ENCODE assay signal across 11 cellular contexts in the genomic region with DNA sequence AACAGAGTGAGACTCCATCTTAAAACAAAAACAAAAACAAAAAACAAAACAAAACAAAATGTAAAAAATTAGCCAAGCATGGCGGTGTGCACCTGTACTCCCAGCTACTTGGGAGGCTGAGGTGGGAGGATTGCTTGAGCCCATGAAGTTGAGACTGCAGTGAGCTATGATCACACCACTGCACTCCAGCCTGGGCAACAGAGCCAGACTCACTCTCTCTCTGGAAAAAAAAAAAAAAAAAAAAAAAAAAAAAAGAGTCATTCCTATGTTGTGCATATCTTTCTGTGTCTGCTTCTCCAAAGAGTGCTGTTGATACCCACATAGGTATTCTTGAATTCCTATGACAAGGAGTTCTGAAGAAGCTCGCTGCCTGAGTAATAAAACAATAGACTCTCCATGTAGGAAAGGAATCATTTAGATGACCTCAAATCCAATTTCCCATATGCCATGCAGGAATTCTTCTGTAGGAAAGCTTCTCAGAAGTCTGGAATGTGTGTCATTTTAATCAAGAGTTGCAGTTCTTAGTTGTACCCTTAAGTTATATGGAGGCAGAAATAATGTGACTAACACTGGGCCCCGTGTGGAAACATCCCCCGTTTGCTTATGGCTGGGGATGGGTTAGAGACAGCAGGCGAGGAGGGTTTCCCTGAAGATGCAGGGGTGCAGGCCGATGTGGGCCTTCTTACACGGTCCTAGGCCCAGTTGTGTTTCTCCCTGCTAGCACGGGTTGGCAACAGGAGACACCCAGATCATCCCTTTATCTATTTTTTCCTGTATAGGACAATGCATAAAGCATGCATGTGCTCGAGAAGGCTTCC.
DNase-seq lines count a peak whose midpoint lies in the region; ATAC-seq, FAIRE-seq and TF ChIP-seq lines count a peak whose summit lies in the region.
"Had no signal": no experiment of that assay in that cellular context is flagged by ENCODE, and none has a peak within 500 bp of the region (broad histone marks: within the 10 kb centered on the region; RNA-seq: fewer than 3 reads in every experiment).

No MANE protein-coding gene starts in this region.

- H3K4me3 Mint-ChIP-seq in astrocyte (ENCODE audit: unreplicated experiment): no peak overlapping the region
- H3K4me3 Mint-ChIP-seq: CD4-positive, alpha-beta T cell had no signal

- no peaks in the 10 kb centered on the region for H3K36me3 ChIP-seq in heart right ventricle
- no peaks in the 10 kb centered on the region for H3K36me3 ChIP-seq in right atrium auricular region
- H3K36me3 ChIP-seq in astrocyte (ENCODE audit: insufficient read depth, low read length): no peaks in the 10 kb centered on the region
- no peaks in the 10 kb centered on the region for H3K36me3 ChIP-seq in upper lobe of left lung
- H3K36me3 ChIP-seq in breast epithelium: no peaks in the 10 kb centered on the region
- H3K36me3 ChIP-seq: WERI-Rb-1 had no signal

- intact Hi-C loops in heart right ventricle (cut with DNase I) (loop anchor here in 1 of 10 donors (1.0 kb wide), 1 partner anchor 11 kb away; no protein-coding TSS in a partner anchor), breast epithelium (cut with DNase I; ENCODE audit: low total_unique reads) (no loop called here)

- no peak for FAIRE-seq in astrocyte (lab: Jason Lieb, UNC)
- FAIRE-seq: HTR-8/SVneo had no signal

- ATAC-seq in heart right ventricle (peak in 3 of 8 donors; percentile 9 to 22 (median 9)), HG02884 (IDR thresholded peaks at IDR 0.05; ENCODE audit: unreplicated experiment) (peak; percentile 3), upper lobe of left lung (ENCODE audit: low FRiP score in 2 of 2) (no peak)

- H3K9me3 ChIP-seq in heart right ventricle: no peaks in the 10 kb centered on the region
- H3K9me3 ChIP-seq in right atrium auricular region: no peaks in the 10 kb centered on the region
- no peaks in the 10 kb centered on the region for H3K9me3 ChIP-seq in astrocyte (ENCODE audit: insufficient read depth, low read depth, low read length)
- H3K9me3 ChIP-seq in upper lobe of left lung: no peaks in the 10 kb centered on the region
- H3K9me3 ChIP-seq in breast epithelium: no peaks in the 10 kb centered on the region

- H3K4me1 Mint-ChIP-seq in astrocyte (ENCODE audit: low read depth, unreplicated experiment): peaks cover 28% of the 10 kb centered on the region

- peak overlapping the region; percentile 87 for H3K27ac Mint-ChIP-seq in astrocyte (ENCODE audit: unreplicated experiment)
- H3K27ac Mint-ChIP-seq: CD4-positive, alpha-beta T cell had no signal

- no peaks in the 10 kb centered on the region for H3K27me3 ChIP-seq in heart right ventricle
- no peaks in the 10 kb centered on the region for H3K27me3 ChIP-seq in right atrium auricular region
- peaks cover 4% of the 10 kb centered on the region for H3K27me3 ChIP-seq in astrocyte (ENCODE audit: insufficient read depth, low read length)
- no peaks in the 10 kb centered on the region for H3K27me3 ChIP-seq in upper lobe of left lung
- H3K27me3 ChIP-seq in breast epithelium: no peaks in the 10 kb centered on the region

- peaks cover 5% of the 10 kb centered on the region for H3K36me3 Mint-ChIP-seq in astrocyte (ENCODE audit: low read depth, unreplicated experiment)

- peak overlapping the region; percentile 45 for H3K4me2 ChIP-seq in astrocyte (ENCODE audit: low read length)

- peak overlapping the region in 7 of 10 donors; percentile 8 to 61 (median 46) for H3K27ac ChIP-seq in heart right ventricle
- H3K27ac ChIP-seq in right atrium auricular region: no peak overlapping the region
- peak overlapping the region; percentile 28 for H3K27ac ChIP-seq in astrocyte (ENCODE audit: low read depth, low read length)
- peak overlapping the region in 3 of 4 donors; percentile 63 to 78 (median 74) for H3K27ac ChIP-seq in upper lobe of left lung
- H3K27ac ChIP-seq in breast epithelium: no peak overlapping the region
- H3K27ac ChIP-seq: WERI-Rb-1 had no signal

- no peak overlapping the region for H3K4me3 ChIP-seq in heart right ventricle
- H3K4me3 ChIP-seq in right atrium auricular region: no peak overlapping the region
- H3K4me3 ChIP-seq in astrocyte (ENCODE audit: insufficient read depth, low read depth, low read length): no peak overlapping the region
- H3K4me3 ChIP-seq in upper lobe of left lung: no peak overlapping the region
- no peak overlapping the region for H3K4me3 ChIP-seq in breast epithelium

- H3K9ac ChIP-seq in astrocyte (ENCODE audit: low read length): peak overlapping the region; percentile 28

- DNase-seq in heart right ventricle: no peak
- DNase-seq in right atrium auricular region (ENCODE audit: low spot score): no peak
- peak; percentile 59 for DNase-seq in astrocyte (ENCODE audit: low read depth)
- no peak for DNase-seq in upper lobe of left lung
- no peak for DNase-seq in inferior parietal cortex (ENCODE audit: extremely low spot score)
- no peak for DNase-seq in foreskin melanocyte
- DNase-seq in breast epithelium (ENCODE audit: low spot score in 2 of 2): no peak
- DNase-seq: CD4-positive, alpha-beta T cell; WERI-Rb-1 had no signal

- no peak overlapping the region for H2AFZ ChIP-seq in astrocyte (ENCODE audit: low read depth, low read length)

- TF ChIP-seq CTCF in heart right ventricle (IDR thresholded peaks at IDR 0.05): no peak
- TF ChIP-seq CTCF in right atrium auricular region (IDR thresholded peaks at IDR 0.05): no peak
- TF ChIP-seq CTCF in astrocyte (IDR thresholded peaks at IDR 0.05; ENCODE audit: insufficient read depth, low read depth, low read length): no peak
- TF ChIP-seq CTCF in upper lobe of left lung (IDR thresholded peaks at IDR 0.05): no peak
- TF ChIP-seq CTCF in breast epithelium (IDR thresholded peaks at IDR 0.05): no peak

- WGBS in heart right ventricle, 2 donors: 65 to 78% methylated on average over 9 of the region's 9 CpGs
- WGBS in upper lobe of left lung, 2 donors: 60 to 70% methylated on average over 9 of the region's 9 CpGs

- TF ChIP-seq POLR2A in upper lobe of left lung (IDR thresholded peaks at IDR 0.05) (no peak), breast epithelium (IDR thresholded peaks at IDR 0.05) (no peak)

- H3K79me2 ChIP-seq in astrocyte (ENCODE audit: insufficient read depth, low read length): no peaks in the 10 kb centered on the region

- H4K20me1 ChIP-seq in astrocyte (ENCODE audit: insufficient read depth, low read length): peaks cover 3% of the 10 kb centered on the region

- H3K27me3 Mint-ChIP-seq in astrocyte (ENCODE audit: low read depth, unreplicated experiment): peaks cover 5% of the 10 kb centered on the region
- H3K27me3 Mint-ChIP-seq: CD4-positive, alpha-beta T cell had no signal

- H3K4me1 ChIP-seq in heart right ventricle: peaks cover 3 to 56% (median 29%) of the 10 kb centered on the region in 9 donors
- peaks cover 0 to 34% of the 10 kb centered on the region in 2 donors for H3K4me1 ChIP-seq in right atrium auricular region
- H3K4me1 ChIP-seq in astrocyte (ENCODE audit: insufficient read depth, low read length): peaks cover 11% of the 10 kb centered on the region
- peaks cover 10 to 27% (median 13%) of the 10 kb centered on the region in 4 donors for H3K4me1 ChIP-seq in upper lobe of left lung
- no peaks in the 10 kb centered on the region for H3K4me1 ChIP-seq in breast epithelium

- no peak for TF ChIP-seq EP300 in upper lobe of left lung (IDR thresholded peaks at IDR 0.05)

- peaks cover 3% of the 10 kb centered on the region for H3K9me3 Mint-ChIP-seq in astrocyte (ENCODE audit: unreplicated experiment)
- H3K9me3 Mint-ChIP-seq: CD4-positive, alpha-beta T cell had no signal

Comparison
In these comparisons a context has a peak if more than half of its experiments do, and no peak if none do; other contexts are left out.
1. H3K27ac ChIP-seq: peak in heart right ventricle (7 of 10), astrocyte (single experiment) and upper lobe of left lung (3 of 4); none in right atrium auricular region (0 of 2) and breast epithelium (0 of 2).